1 cellular context compared by ENCODE assay signal in genomic region chr6:143842902-143843688, GRCh38.
TF ChIP-seq lines count a peak whose summit lies in the region.

A gene with protein sequence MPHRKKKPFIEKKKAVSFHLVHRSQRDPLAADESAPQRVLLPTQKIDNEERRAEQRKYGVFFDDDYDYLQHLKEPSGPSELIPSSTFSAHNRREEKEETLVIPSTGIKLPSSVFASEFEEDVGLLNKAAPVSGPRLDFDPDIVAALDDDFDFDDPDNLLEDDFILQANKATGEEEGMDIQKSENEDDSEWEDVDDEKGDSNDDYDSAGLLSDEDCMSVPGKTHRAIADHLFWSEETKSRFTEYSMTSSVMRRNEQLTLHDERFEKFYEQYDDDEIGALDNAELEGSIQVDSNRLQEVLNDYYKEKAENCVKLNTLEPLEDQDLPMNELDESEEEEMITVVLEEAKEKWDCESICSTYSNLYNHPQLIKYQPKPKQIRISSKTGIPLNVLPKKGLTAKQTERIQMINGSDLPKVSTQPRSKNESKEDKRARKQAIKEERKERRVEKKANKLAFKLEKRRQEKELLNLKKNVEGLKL (plus strand): TSS chr6:143843338. CDS start chr6:143843478, 140 bp downstream.

TF ChIP-seq in HepG2, 621 proteins besides CTCF, POLR2A, EP300 and RAD21 (continued from another document and continues in another):
- TF ChIP-seq, protein P1, sequence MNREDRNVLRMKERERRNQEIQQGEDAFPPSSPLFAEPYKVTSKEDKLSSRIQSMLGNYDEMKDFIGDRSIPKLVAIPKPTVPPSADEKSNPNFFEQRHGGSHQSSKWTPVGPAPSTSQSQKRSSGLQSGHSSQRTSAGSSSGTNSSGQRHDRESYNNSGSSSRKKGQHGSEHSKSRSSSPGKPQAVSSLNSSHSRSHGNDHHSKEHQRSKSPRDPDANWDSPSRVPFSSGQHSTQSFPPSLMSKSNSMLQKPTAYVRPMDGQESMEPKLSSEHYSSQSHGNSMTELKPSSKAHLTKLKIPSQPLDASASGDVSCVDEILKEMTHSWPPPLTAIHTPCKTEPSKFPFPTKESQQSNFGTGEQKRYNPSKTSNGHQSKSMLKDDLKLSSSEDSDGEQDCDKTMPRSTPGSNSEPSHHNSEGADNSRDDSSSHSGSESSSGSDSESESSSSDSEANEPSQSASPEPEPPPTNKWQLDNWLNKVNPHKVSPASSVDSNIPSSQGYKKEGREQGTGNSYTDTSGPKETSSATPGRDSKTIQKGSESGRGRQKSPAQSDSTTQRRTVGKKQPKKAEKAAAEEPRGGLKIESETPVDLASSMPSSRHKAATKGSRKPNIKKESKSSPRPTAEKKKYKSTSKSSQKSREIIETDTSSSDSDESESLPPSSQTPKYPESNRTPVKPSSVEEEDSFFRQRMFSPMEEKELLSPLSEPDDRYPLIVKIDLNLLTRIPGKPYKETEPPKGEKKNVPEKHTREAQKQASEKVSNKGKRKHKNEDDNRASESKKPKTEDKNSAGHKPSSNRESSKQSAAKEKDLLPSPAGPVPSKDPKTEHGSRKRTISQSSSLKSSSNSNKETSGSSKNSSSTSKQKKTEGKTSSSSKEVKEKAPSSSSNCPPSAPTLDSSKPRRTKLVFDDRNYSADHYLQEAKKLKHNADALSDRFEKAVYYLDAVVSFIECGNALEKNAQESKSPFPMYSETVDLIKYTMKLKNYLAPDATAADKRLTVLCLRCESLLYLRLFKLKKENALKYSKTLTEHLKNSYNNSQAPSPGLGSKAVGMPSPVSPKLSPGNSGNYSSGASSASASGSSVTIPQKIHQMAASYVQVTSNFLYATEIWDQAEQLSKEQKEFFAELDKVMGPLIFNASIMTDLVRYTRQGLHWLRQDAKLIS (CRISPR knock-in tag; IDR thresholded peaks at IDR 0.05): peak; percentile 75; the same call in 1 of the 2 replicates
- peak; percentile 100 for TF ChIP-seq NFKB2 (CRISPR knock-in tag; IDR thresholded peaks at IDR 0.05; ENCODE audit: borderline replicate concordance)
- peak; percentile 98 for TF ChIP-seq TGIF2 (CRISPR knock-in tag; IDR thresholded peaks at IDR 0.05)
- TF ChIP-seq, protein P2, sequence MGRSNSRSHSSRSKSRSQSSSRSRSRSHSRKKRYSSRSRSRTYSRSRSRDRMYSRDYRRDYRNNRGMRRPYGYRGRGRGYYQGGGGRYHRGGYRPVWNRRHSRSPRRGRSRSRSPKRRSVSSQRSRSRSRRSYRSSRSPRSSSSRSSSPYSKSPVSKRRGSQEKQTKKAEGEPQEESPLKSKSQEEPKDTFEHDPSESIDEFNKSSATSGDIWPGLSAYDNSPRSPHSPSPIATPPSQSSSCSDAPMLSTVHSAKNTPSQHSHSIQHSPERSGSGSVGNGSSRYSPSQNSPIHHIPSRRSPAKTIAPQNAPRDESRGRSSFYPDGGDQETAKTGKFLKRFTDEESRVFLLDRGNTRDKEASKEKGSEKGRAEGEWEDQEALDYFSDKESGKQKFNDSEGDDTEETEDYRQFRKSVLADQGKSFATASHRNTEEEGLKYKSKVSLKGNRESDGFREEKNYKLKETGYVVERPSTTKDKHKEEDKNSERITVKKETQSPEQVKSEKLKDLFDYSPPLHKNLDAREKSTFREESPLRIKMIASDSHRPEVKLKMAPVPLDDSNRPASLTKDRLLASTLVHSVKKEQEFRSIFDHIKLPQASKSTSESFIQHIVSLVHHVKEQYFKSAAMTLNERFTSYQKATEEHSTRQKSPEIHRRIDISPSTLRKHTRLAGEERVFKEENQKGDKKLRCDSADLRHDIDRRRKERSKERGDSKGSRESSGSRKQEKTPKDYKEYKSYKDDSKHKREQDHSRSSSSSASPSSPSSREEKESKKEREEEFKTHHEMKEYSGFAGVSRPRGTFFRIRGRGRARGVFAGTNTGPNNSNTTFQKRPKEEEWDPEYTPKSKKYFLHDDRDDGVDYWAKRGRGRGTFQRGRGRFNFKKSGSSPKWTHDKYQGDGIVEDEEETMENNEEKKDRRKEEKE (IDR thresholded peaks at IDR 0.05): no peak
- TF ChIP-seq RFXANK (CRISPR knock-in tag; IDR thresholded peaks at IDR 0.05): peak; percentile 91; the same call in 1 of the 2 replicates
- peak; percentile 99 for TF ChIP-seq ZNF563 (CRISPR knock-in tag; IDR thresholded peaks at IDR 0.05)
- TF ChIP-seq ZNF24 (IDR thresholded peaks at IDR 0.05): no peak
- TF ChIP-seq BCL6 (CRISPR knock-in tag; IDR thresholded peaks at IDR 0.05): peak; percentile 66
- peak; percentile 97 for TF ChIP-seq KLF6 (CRISPR knock-in tag; IDR thresholded peaks at IDR 0.05)
- TF ChIP-seq ZKSCAN1 (IDR thresholded peaks at IDR 0.05; ENCODE audit: low read length): no peak
- peak; percentile 84 for TF ChIP-seq ELF4 (CRISPR knock-in tag; IDR thresholded peaks at IDR 0.05; ENCODE audit: borderline replicate concordance)
- peak; percentile 54 for TF ChIP-seq TBL1XR1 (IDR thresholded peaks at IDR 0.05; ENCODE audit: borderline replicate concordance, low read length, partially characterized antibody)
- TF ChIP-seq KLF12 (CRISPR knock-in tag; IDR thresholded peaks at IDR 0.05; ENCODE audit: borderline replicate concordance): peak; percentile 84
- peak; percentile 96 for TF ChIP-seq ERF (CRISPR knock-in tag; IDR thresholded peaks at IDR 0.05)
- TF ChIP-seq, protein P3, sequence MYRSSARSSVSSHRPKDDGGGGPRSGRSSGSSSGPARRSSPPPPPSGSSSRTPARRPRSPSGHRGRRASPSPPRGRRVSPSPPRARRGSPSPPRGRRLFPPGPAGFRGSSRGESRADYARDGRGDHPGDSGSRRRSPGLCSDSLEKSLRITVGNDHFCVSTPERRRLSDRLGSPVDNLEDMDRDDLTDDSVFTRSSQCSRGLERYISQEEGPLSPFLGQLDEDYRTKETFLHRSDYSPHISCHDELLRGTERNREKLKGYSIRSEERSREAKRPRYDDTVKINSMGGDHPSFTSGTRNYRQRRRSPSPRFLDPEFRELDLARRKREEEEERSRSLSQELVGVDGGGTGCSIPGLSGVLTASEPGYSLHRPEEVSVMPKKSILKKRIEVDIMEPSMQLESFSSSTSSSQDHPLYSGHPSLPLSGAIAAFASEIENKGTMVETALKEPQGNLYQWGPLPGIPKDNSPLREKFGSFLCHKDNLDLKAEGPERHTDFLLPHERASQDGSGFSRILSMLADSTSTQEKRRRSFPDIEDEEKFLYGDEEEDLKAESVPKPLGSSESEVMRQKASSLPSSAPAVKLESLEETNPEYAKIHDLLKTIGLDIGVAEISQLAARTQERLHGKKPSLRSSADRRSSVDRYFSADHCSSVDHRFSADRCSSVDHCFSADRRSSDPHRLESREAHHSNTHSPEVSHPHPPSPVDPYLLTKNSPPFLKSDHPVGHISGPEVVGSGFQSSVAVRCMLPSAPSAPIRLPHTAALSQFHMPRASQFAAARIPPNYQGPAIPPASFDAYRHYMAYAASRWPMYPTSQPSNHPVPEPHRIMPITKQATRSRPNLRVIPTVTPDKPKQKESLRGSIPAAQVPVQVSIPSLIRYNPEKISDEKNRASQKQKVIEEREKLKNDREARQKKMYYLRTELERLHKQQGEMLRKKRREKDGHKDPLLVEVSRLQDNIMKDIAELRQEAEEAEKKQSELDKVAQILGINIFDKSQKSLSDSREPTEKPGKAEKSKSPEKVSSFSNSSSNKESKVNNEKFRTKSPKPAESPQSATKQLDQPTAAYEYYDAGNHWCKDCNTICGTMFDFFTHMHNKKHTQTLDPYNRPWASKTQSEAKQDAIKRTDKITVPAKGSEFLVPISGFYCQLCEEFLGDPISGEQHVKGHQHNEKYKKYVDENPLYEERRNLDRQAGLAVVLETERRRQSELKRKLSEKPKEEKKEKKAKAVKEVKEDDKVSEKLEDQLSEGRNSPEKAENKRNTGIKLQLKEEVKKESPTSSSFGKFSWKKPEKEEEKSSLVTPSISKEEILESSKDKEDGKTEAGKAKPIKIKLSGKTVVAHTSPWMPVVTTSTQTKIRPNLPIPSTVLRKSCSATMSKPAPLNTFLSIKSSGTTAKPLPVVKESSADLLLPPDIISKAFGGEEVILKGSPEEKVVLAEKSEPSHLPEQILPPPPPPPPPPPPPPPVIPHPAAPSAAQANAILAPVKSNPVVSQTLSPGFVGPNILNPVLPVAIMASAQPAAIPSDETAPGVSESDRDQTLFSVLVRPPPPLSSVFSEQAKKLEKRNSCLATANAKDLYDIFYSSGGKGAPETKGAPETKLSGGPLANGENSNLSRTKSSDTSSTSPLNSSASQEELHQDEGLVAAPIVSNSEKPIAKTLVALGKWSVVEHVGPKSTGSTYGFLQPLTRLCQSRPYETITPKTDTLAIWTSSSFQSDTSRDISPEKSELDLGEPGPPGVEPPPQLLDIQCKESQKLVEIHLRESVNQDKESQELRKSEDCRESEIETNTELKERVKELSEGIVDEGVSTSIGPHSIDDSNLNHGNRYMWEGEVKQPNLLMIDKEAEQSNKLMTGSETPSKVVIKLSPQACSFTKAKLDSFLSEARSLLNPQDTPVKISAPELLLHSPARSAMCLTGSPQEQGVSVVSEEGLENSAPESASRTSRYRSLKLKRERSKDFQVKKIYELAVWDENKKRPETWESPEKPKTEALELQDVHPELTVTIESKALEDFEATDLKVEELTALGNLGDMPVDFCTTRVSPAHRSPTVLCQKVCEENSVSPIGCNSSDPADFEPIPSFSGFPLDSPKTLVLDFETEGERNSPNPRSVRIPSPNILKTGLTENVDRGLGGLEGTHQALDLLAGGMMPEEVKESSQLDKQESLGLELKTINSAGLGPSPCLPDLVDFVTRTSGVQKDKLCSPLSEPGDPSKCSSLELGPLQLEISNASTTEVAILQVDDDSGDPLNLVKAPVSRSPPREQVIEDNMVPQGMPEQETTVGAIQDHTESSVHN (CRISPR knock-in tag; IDR thresholded peaks at IDR 0.05): peak; percentile 98
- TF ChIP-seq TMF1 (CRISPR knock-in tag; IDR thresholded peaks at IDR 0.05; ENCODE audit: low read depth): peak; percentile 98
- TF ChIP-seq NPAS2 (CRISPR knock-in tag; IDR thresholded peaks at IDR 0.05; ENCODE audit: borderline replicate concordance): no peak
- TF ChIP-seq TSC22D2 (CRISPR knock-in tag; IDR thresholded peaks at IDR 0.05; ENCODE audit: borderline replicate concordance): peak; percentile 97
- peak; percentile 99 for TF ChIP-seq ZNF747 (CRISPR knock-in tag; IDR thresholded peaks at IDR 0.05; ENCODE audit: borderline replicate concordance)
- peak; percentile 39 for TF ChIP-seq STAG1 (CRISPR knock-in tag; IDR thresholded peaks at IDR 0.05)
- 0 out of 2 replicates have a peak, but pooled peaks have one; percentile 94 for TF ChIP-seq PAX8 (CRISPR knock-in tag; IDR thresholded peaks at IDR 0.05; ENCODE audit: borderline replicate concordance)
- peak; percentile 94 for TF ChIP-seq ZNF331 (CRISPR knock-in tag; IDR thresholded peaks at IDR 0.05)
- TF ChIP-seq, protein P4, sequence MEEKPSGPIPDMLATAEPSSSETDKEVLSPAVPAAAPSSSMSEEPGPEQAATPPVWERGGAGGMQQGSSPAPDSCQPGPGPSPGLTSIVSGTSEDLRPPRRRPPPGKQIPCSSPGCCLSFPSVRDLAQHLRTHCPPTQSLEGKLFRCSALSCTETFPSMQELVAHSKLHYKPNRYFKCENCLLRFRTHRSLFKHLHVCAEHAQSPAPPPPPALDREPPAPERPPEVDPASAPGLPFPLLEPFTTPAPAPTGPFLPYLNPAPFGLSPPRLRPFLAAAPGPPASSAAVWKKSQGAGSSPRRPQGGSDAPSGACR (CRISPR knock-in tag; IDR thresholded peaks at IDR 0.05): peak; percentile 99
- TF ChIP-seq KDM3A (CRISPR knock-in tag; IDR thresholded peaks at IDR 0.05; ENCODE audit: low read depth): peak; percentile 99
- TF ChIP-seq ZNF841 (CRISPR knock-in tag; IDR thresholded peaks at IDR 0.05; ENCODE audit: borderline replicate concordance): 0 out of 2 replicates have a peak, but pooled peaks have one; percentile 81
- TF ChIP-seq NKX3-1 (CRISPR knock-in tag; IDR thresholded peaks at IDR 0.05): peak; percentile 98
- TF ChIP-seq ZNF772 (CRISPR knock-in tag; IDR thresholded peaks at IDR 0.05): peak; percentile 97
- no peak for TF ChIP-seq THYN1 (CRISPR knock-in tag; IDR thresholded peaks at IDR 0.05; ENCODE audit: borderline replicate concordance, low read depth)
- peak; percentile 89; the same call in 1 of the 2 replicates for TF ChIP-seq ZXDC (CRISPR knock-in tag; IDR thresholded peaks at IDR 0.05)
- peak; percentile 82 for TF ChIP-seq PATZ1 (CRISPR knock-in tag; IDR thresholded peaks at IDR 0.05)
- 0 out of 2 replicates have a peak, but pooled peaks have one; percentile 51 for TF ChIP-seq ZBTB44 (CRISPR knock-in tag; IDR thresholded peaks at IDR 0.05)
